8 cellular contexts compared by ENCODE assay signal in the genomic region with DNA sequence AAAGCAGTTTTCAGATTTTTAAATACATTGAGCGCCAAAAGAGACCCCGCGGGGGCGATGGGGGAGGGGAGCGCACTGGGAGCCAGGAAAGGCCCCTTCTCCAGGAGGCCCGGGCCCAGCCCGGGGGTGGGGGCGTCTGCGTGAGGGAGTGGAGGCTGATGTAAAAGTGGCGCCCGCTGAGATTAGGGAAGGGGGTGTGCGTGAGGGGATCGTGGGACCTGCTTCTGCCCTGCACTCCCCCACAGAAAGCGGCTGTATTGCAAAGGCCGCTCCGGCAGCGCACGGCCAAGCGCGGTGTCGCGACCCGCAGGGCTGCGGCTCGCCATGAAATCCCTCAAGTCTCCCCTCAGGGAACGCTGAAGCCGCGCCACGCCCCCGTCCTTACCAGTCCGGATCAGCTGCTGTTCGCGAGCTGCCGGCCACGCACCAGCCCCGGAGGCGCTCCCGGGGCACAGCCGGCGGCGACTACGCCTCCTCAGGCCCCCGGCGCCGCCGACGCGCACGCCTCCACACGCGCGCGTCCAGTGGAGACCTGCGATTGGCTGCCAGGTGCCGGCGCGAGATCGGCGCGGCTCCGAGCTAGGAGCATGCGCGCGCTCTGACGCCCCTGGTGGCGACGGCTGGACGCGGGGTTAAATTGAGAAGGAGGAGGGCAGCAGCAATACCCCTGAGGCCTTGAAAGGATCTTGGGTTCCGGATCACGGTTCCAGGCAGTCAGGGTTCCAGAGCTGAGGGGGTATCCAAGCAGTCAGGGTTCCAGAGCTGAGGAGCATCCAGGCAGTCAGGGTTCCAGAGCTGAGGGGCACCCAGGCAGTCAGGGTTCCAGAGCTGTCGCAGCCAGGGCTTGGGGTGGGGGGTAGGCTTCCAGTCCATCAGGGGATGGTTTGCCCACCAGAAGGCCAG. TPM values are rescaled to one million over a fixed set of nuclear protein-coding genes. Genes with fewer than 3 reads are reported as not detected.
DNase-seq lines count a peak whose midpoint lies in the region; ATAC-seq and TF ChIP-seq lines count a peak whose summit lies in the region.

A gene with protein sequence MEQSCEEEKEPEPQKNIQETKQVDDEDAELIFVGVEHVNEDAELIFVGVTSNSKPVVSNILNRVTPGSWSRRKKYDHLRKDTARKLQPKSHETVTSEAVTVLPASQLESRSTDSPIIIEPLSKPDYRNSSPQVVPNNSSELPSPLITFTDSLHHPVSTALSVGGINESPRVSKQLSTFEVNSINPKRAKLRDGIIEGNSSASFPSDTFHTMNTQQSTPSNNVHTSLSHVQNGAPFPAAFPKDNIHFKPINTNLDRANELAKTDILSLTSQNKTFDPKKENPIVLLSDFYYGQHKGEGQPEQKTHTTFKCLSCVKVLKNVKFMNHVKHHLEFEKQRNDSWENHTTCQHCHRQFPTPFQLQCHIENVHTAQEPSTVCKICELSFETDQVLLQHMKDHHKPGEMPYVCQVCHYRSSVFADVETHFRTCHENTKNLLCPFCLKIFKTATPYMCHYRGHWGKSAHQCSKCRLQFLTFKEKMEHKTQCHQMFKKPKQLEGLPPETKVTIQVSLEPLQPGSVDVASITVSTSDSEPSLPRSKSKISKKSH (minus strand): TSS at position 469 of the 903 bp plus-strand sequence. CDS start 19,344 bp downstream, outside the sequence.

- H3K9me3 Mint-ChIP-seq in GM23338: peaks cover 32% of the 10 kb centered on the region

- peaks cover 30% of the 10 kb centered on the region for H3K27me3 Mint-ChIP-seq in GM23338 (ENCODE audit: insufficient read depth, low read depth, poor library complexity)

- peak within 1 kb of the TSS; percentile 97 for H3K4me2 ChIP-seq in GM23338

- H3K4me1 Mint-ChIP-seq in GM23338: peaks cover 6% of the 10 kb centered on the region; the same call in 2 of the 3 replicates

- H3K27ac Mint-ChIP-seq in GM23338: peak within 1 kb of the TSS; percentile 51

- H3K4me3 ChIP-seq in GM23338 (peak within 1 kb of the TSS; percentile 87), MG63 (peak within 1 kb of the TSS; percentile 73)

- peaks cover 24% of the 10 kb centered on the region for H4K20me1 ChIP-seq in GM23338 (replicated peaks; ENCODE audit: insufficient read depth)

- peaks cover 6% of the 10 kb centered on the region for H3K9me3 ChIP-seq in MG63

- peak; percentile 57 to 60 for TF ChIP-seq CTCF in GM23338 (conservative IDR thresholded peaks at IDR 0.05; ENCODE audit: low read depth in 2 of 2)

- peaks cover 74% of the 10 kb centered on the region for H3K27me3 ChIP-seq in GM23338 (ENCODE audit: insufficient read depth)
- H3K27me3 ChIP-seq in MG63: no peaks in the 10 kb centered on the region

- peaks cover 6% of the 10 kb centered on the region; the same call in 1 of the 2 replicates for H3K9me2 ChIP-seq in GM23338 (ENCODE audit: insufficient read depth)

- H2AFZ ChIP-seq in GM23338: peak within 1 kb of the TSS; percentile 97

- H3K79me2 ChIP-seq in GM23338 (replicated peaks; ENCODE audit: insufficient read depth): no peaks in the 10 kb centered on the region; the same call in 1 of the 2 replicates

- ATAC-seq in GM23338 (peak; percentile 99), sciatic nerve (peak; percentile 87), HG03439 (IDR thresholded peaks at IDR 0.05; ENCODE audit: unreplicated experiment) (no peak)

- intact Hi-C loops in sciatic nerve (cut with DNase I): no loop called here

- no peak within 1 kb of the TSS for H3K27ac ChIP-seq in GM23338 (ENCODE audit: low read depth)

- no peaks in the 10 kb centered on the region for H3F3A ChIP-seq in GM23338 (replicated peaks; ENCODE audit: low read depth)

- no peaks in the 10 kb centered on the region for H3K4me1 ChIP-seq in GM23338 (ENCODE audit: insufficient read depth)

- peaks cover 48% of the 10 kb centered on the region for H3K36me3 Mint-ChIP-seq in GM23338 (ENCODE audit: low read depth)

- DNase-seq in ELF-1 (ENCODE audit: low read depth, low spot score) (peak; percentile 92), GM23338 (ENCODE audit: low spot score) (peak; percentile 90), MG63 (peak; percentile 88), T follicular helper cell (ENCODE audit: low read depth) (peak; percentile 68), amniotic epithelial cell (ENCODE audit: low read depth) (peak; percentile 82), hepatic stellate cell (ENCODE audit: low spot score) (peak; percentile 9), sciatic nerve (ENCODE audit: low spot score) (peak; percentile 69)

- peaks cover 12% of the 10 kb centered on the region for H3K36me3 ChIP-seq in GM23338 (ENCODE audit: insufficient read depth)
- peaks cover 34% of the 10 kb centered on the region for H3K36me3 ChIP-seq in MG63

- peak within 1 kb of the TSS; percentile 86 for H3K4me3 Mint-ChIP-seq in GM23338

TF ChIP-seq in GM23338, 12 proteins besides CTCF, POLR2A, EP300 and RAD21 (continues in another document):
- peak; percentile 69; the same call in 1 of the 2 replicates for TF ChIP-seq POLR2AphosphoS5 (IDR thresholded peaks at IDR 0.05; ENCODE audit: low read depth)
- peak; percentile 13 for TF ChIP-seq EZH2 (IDR thresholded peaks at IDR 0.05; ENCODE audit: low read depth, unreplicated experiment)
- TF ChIP-seq NANOG (IDR thresholded peaks at IDR 0.05; ENCODE audit: borderline replicate concordance): no peak
- TF ChIP-seq EZH2phosphoT487 (IDR thresholded peaks at IDR 0.05; ENCODE audit: unreplicated experiment): no peak
- TF ChIP-seq, protein P1, sequence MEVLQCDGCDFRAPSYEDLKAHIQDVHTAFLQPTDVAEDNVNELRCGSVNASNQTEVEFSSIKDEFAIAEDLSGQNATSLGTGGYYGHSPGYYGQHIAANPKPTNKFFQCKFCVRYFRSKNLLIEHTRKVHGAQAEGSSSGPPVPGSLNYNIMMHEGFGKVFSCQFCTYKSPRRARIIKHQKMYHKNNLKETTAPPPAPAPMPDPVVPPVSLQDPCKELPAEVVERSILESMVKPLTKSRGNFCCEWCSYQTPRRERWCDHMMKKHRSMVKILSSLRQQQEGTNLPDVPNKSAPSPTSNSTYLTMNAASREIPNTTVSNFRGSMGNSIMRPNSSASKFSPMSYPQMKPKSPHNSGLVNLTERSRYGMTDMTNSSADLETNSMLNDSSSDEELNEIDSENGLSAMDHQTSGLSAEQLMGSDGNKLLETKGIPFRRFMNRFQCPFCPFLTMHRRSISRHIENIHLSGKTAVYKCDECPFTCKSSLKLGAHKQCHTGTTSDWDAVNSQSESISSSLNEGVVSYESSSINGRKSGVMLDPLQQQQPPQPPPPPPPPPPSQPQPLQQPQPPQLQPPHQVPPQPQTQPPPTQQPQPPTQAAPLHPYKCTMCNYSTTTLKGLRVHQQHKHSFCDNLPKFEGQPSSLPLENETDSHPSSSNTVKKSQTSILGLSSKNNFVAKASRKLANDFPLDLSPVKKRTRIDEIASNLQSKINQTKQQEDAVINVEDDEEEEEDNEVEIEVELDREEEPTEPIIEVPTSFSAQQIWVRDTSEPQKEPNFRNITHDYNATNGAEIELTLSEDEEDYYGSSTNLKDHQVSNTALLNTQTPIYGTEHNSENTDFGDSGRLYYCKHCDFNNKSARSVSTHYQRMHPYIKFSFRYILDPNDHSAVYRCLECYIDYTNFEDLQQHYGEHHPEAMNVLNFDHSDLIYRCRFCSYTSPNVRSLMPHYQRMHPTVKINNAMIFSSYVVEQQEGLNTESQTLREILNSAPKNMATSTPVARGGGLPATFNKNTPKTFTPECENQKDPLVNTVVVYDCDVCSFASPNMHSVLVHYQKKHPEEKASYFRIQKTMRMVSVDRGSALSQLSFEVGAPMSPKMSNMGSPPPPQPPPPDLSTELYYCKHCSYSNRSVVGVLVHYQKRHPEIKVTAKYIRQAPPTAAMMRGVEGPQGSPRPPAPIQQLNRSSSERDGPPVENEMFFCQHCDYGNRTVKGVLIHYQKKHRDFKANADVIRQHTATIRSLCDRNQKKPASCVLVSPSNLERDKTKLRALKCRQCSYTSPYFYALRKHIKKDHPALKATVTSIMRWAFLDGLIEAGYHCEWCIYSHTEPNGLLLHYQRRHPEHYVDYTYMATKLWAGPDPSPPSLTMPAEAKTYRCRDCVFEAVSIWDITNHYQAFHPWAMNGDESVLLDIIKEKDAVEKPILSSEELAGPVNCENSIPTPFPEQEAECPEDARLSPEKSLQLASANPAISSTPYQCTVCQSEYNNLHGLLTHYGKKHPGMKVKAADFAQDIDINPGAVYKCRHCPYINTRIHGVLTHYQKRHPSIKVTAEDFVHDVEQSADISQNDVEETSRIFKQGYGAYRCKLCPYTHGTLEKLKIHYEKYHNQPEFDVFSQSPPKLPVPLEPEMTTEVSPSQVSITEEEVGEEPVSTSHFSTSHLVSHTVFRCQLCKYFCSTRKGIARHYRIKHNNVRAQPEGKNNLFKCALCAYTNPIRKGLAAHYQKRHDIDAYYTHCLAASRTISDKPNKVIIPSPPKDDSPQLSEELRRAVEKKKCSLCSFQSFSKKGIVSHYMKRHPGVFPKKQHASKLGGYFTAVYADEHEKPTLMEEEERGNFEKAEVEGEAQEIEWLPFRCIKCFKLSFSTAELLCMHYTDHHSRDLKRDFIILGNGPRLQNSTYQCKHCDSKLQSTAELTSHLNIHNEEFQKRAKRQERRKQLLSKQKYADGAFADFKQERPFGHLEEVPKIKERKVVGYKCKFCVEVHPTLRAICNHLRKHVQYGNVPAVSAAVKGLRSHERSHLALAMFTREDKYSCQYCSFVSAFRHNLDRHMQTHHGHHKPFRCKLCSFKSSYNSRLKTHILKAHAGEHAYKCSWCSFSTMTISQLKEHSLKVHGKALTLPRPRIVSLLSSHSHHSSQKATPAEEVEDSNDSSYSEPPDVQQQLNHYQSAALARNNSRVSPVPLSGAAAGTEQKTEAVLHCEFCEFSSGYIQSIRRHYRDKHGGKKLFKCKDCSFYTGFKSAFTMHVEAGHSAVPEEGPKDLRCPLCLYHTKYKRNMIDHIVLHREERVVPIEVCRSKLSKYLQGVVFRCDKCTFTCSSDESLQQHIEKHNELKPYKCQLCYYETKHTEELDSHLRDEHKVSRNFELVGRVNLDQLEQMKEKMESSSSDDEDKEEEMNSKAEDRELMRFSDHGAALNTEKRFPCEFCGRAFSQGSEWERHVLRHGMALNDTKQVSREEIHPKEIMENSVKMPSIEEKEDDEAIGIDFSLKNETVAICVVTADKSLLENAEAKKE (CRISPR knock-in tag; IDR thresholded peaks at IDR 0.05): peak; percentile 17; the same call in 1 of the 2 replicates

RNA-seq across cellular contexts. Expression of the gene that starts here (rescaled TPM):
- 5.7 and 6.7 TPM in 2 replicates for total RNA-seq in GM23338 (2014; rRNA removed; shearing (Covaris generic))
- 5.3 and 5.5 TPM in 2 replicates for polyA plus RNA-seq in GM23338 (2016; fragmentation: Nextera tagmentation; extraction: Ambion mirVana)
- total RNA-seq in MG63 (2014; rRNA removed; shearing (Covaris generic); ENCODE audit: low replicate concordance): 0.79 and 1.1 TPM in 2 replicates
- total RNA-seq in sciatic nerve: 0.45 TPM

Comparison
In these comparisons a context has a peak if more than half of its experiments do, and no peak if none do; other contexts are left out.
1. Peak in DNase-seq and ATAC-seq in sciatic nerve; RNA of the gene not detected or under 1 TPM.
2. DNase-seq: peak in every context shown above with its lines; median percentile 92 in ELF-1; 90 in GM23338; 88 in MG63; 82 in amniotic epithelial cell; 69 in sciatic nerve; 68 in T follicular helper cell; 9 in hepatic stellate cell.